In the genomic region with DNA sequence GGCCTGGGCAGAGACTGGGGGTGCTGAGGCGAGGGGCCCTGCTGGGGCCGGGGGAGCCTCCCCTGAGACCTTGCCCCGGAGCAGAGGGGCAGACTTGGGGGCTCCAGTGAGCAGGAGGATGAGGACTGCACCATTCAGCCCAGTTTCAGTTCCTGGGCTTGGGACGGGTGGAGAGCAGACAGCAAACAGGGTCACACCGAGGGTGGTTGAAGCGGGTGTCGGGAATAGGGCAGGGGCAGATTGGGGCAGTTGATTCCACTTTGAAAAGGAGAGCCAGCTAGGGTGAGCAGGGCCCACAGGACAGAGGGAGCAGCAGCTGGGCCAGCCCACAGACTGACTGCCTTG, we compare ENCODE assay signal across 1 cellular context.
TF ChIP-seq lines count a peak whose summit lies in the region.

No MANE protein-coding gene starts in this region.

TF ChIP-seq in GM12878, 131 proteins besides CTCF, POLR2A, EP300 and RAD21:
- TF ChIP-seq SPI1 (IDR thresholded peaks at IDR 0.05; ENCODE audit: borderline replicate concordance, insufficient read depth, low read depth, low read length) (peak; percentile 29; the same call in 1 of the 2 replicates), NRF1 (conservative IDR thresholded peaks at IDR 0.05; ENCODE audit: low read depth, low read length) (no peak), RUNX3 (IDR thresholded peaks at IDR 0.05; ENCODE audit: low read length) (no peak), IRF4 (IDR thresholded peaks at IDR 0.05; ENCODE audit: low read depth, low read length) (no peak), WRNIP1 (IDR thresholded peaks at IDR 0.05; ENCODE audit: borderline replicate concordance, low read depth, low read length) (no peak)
